Comparison of ENCODE assay signal across 1 cellular context in genomic region chr1:10788592-10789006, GRCh38.
TF ChIP-seq lines count a peak whose summit lies in the region.

No MANE protein-coding gene starts in this region.

TF ChIP-seq in WTC11, 78 proteins besides CTCF, POLR2A, EP300 and RAD21 (continued from another document):
- no peak for TF ChIP-seq AFF4 (CRISPR knock-in tag; IDR thresholded peaks at IDR 0.05; ENCODE audit: borderline replicate concordance)
- TF ChIP-seq ARID4B (CRISPR knock-in tag; IDR thresholded peaks at IDR 0.05; ENCODE audit: borderline replicate concordance), result no peak
- no peak for TF ChIP-seq NR1H2 (CRISPR knock-in tag; IDR thresholded peaks at IDR 0.05)
- no peak for TF ChIP-seq ZNF425 (CRISPR knock-in tag; conservative IDR thresholded peaks at IDR 0.05)
- TF ChIP-seq JUN (CRISPR knock-in tag; IDR thresholded peaks at IDR 0.05), result no peak
- no peak for TF ChIP-seq CREB1 (CRISPR knock-in tag; IDR thresholded peaks at IDR 0.05)
